In the genomic region with DNA sequence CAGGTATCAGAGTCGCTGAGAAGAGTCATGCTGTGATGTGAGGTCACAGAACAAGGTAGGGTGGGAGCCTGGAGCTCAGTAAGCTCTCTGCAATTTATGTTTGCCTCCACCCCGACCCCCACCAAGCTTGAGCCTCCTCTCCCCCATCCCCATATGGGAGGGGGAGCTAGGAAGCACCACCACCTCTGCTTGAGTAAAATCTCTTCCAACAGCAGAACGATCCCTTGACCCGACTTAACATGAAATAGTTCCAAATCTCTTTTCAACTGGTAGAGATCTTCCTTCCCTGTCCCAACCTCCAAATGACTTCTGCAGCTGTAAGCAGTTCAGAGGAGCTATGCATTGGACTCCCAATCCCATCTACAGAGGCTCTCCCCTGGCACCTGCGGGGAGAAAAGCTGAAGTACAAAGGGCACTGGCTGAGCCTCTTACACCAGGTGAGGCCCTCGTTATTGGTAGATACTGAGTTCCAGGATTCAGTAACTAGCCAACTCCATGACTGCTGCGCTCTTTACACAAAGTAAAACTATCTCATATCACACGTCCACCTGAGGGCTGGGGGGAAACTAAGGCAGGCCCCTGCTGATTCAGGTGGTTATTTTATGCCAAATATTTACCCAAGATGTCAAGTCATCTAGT, we compare ENCODE assay signal across 8 cellular contexts. TPM values are rescaled to one million over a fixed set of nuclear protein-coding genes. Genes with fewer than 3 reads are reported as not detected.
DNase-seq lines count a peak whose midpoint lies in the region; TF ChIP-seq lines count a peak whose summit lies in the region.

No MANE protein-coding gene starts in this region.

- peaks cover 17% of the 10 kb centered on the region for H3K4me1 ChIP-seq in testis

- DNase-seq in Caki2 (ENCODE audit: low read depth) (peak; percentile 39), kidney epithelial cell (ENCODE audit: low read depth) (no peak), testis (no peak), DMS153 treated with DMSO at 0.1 percent for 48 hours (lab: John Stamatoyannopoulos, UW; ENCODE audit: unreplicated experiment) (no peak), NCI-H1092 treated with DMSO at 0.1 percent for 48 hours (lab: John Stamatoyannopoulos, UW) (no peak)
- no peak for DNase-seq in activated naive CD8-positive, alpha-beta T cell treated with anti-CD3 and anti-CD28 coated beads for 36 hours
- DNase-seq in effector CD8-positive, alpha-beta T cell (lab: John Stamatoyannopoulos, UW): no peak

- H3K4me3 ChIP-seq in kidney epithelial cell (ENCODE audit: low read depth, low read length) (peak overlapping the region; percentile 61), testis (peak overlapping the region in 1 of 2 donors; percentile 96)

- peak overlapping the region; percentile 21 to 100 for H3K27ac ChIP-seq in testis

- H3K27ac Mint-ChIP-seq in IgD-negative memory B cell: peak overlapping the region; percentile 14 to 99 (median 96)
- peak overlapping the region; percentile 93 for H3K27ac Mint-ChIP-seq in activated naive CD8-positive, alpha-beta T cell treated with anti-CD3 and anti-CD28 coated beads for 36 hours

- H3K4me1 Mint-ChIP-seq in IgD-negative memory B cell: peaks cover 25 to 33% (median 27%) of the 10 kb centered on the region in 3 donors
- H3K4me1 Mint-ChIP-seq in activated naive CD8-positive, alpha-beta T cell treated with anti-CD3 and anti-CD28 coated beads for 36 hours: peaks cover 21% of the 10 kb centered on the region

- in situ Hi-C loops in Caki2 (cut with HindIII; ENCODE audit: low pct_unique_long_range_greater_than_20kb, low sequenced_read_pairs): no loop called here

- no peak for TF ChIP-seq POLR2A in testis (IDR thresholded peaks at IDR 0.05)

- H3K9me3 Mint-ChIP-seq in IgD-negative memory B cell: no peaks in the 10 kb centered on the region
- peaks cover 1% of the 10 kb centered on the region for H3K9me3 Mint-ChIP-seq in activated naive CD8-positive, alpha-beta T cell treated with anti-CD3 and anti-CD28 coated beads for 36 hours

- intact Hi-C loops in testis (cut with DNase I; ENCODE audit: low total_unique reads): no loop called here

- TF ChIP-seq CTCF in kidney epithelial cell (IDR thresholded peaks at IDR 0.05; ENCODE audit: insufficient read depth, low read length, poor library complexity, severe bottlenecking): no peak
- TF ChIP-seq CTCF in testis (IDR thresholded peaks at IDR 0.05): no peak

- WGBS in testis, 2 donors: 44 to 59% methylated on average over 8 of the region's 8 CpGs

- H3K4me3 Mint-ChIP-seq in IgD-negative memory B cell: peak overlapping the region; percentile 94 to 99 (median 97)
- peak overlapping the region; percentile 96 for H3K4me3 Mint-ChIP-seq in activated naive CD8-positive, alpha-beta T cell treated with anti-CD3 and anti-CD28 coated beads for 36 hours

- H3K36me3 ChIP-seq in kidney epithelial cell (ENCODE audit: control insufficient read depth, insufficient read depth, low read length): peaks cover 14% of the 10 kb centered on the region
- H3K36me3 ChIP-seq in testis (ENCODE audit: low read depth, missing control alignments): no peaks in the 10 kb centered on the region

- H3K27me3 ChIP-seq in kidney epithelial cell (ENCODE audit: control insufficient read depth, insufficient read depth, low read length): no peaks in the 10 kb centered on the region
- no peaks in the 10 kb centered on the region for H3K27me3 ChIP-seq in testis

- H3K36me3 Mint-ChIP-seq in IgD-negative memory B cell: peaks cover 26% of the 10 kb centered on the region
- H3K36me3 Mint-ChIP-seq in activated naive CD8-positive, alpha-beta T cell treated with anti-CD3 and anti-CD28 coated beads for 36 hours: peaks cover 43% of the 10 kb centered on the region

- H3K27me3 Mint-ChIP-seq in IgD-negative memory B cell: no peaks in the 10 kb centered on the region
- H3K27me3 Mint-ChIP-seq in activated naive CD8-positive, alpha-beta T cell treated with anti-CD3 and anti-CD28 coated beads for 36 hours: peaks cover 11% of the 10 kb centered on the region

- H3K9me3 ChIP-seq in testis: no peaks in the 10 kb centered on the region

RNA-seq across cellular contexts. Expression of gene ACTG1, which starts 3.4 kb away (rescaled TPM):
- 3,719 and 3,770 TPM in 2 replicates for total RNA-seq in Caki2 (2014; rRNA removed; shearing (Covaris generic); ENCODE audit: low replicate concordance)
- polyA plus RNA-seq in IgD-negative memory B cell (1,302 TPM), testis (ENCODE audit: insufficient read depth, low read depth, low replicate concordance) (1,571 TPM)
- total RNA-seq in activated naive CD8-positive, alpha-beta T cell treated with anti-CD3 and anti-CD28 coated beads for 36 hours: 1,000 to 10,000 TPM; 4,989 to 4,998 TPM
- total RNA-seq in kidney epithelial cell (8,883 and 9,424 TPM in 2 replicates), testis (1,000 to 10,000 TPM; 1,790 to 2,057 TPM)

RNA-seq across cellular contexts. Expression of gene FSCN2, which starts 19.0 kb away (rescaled TPM):
- 0.37 and 1.6 TPM in 2 replicates for total RNA-seq in Caki2 (2014; rRNA removed; shearing (Covaris generic); ENCODE audit: low replicate concordance)
- polyA plus RNA-seq in IgD-negative memory B cell (0.83 TPM), testis (ENCODE audit: insufficient read depth, low read depth, low replicate concordance) (0.37 TPM)
- total RNA-seq in activated naive CD8-positive, alpha-beta T cell treated with anti-CD3 and anti-CD28 coated beads for 36 hours: under 1 TPM; 0.29 to 0.36 TPM
- total RNA-seq in kidney epithelial cell (0.29 and 0.41 TPM in 2 replicates), testis (1 to 10 TPM; 3.5 to 4.0 TPM)

RNA-seq across cellular contexts. Expression of gene FAAP100, which starts 43.0 kb away (rescaled TPM):
- total RNA-seq in Caki2 (2014; rRNA removed; shearing (Covaris generic); ENCODE audit: low replicate concordance): 40.5 and 41.5 TPM in 2 replicates
- polyA plus RNA-seq in IgD-negative memory B cell: 25.6 TPM
- total RNA-seq in activated naive CD8-positive, alpha-beta T cell treated with anti-CD3 and anti-CD28 coated beads for 36 hours: 10 to 100 TPM; 48.1 to 51.1 TPM
- total RNA-seq in kidney epithelial cell: 41.4 and 49.1 TPM in 2 replicates
- total RNA-seq in testis: 10 to 100 TPM; 42.6 to 45.8 TPM
- 17.6 TPM for polyA plus RNA-seq in testis (ENCODE audit: insufficient read depth, low read depth, low replicate concordance)
